Comparison of ENCODE assay signal across 8 cellular contexts in the genomic region with DNA sequence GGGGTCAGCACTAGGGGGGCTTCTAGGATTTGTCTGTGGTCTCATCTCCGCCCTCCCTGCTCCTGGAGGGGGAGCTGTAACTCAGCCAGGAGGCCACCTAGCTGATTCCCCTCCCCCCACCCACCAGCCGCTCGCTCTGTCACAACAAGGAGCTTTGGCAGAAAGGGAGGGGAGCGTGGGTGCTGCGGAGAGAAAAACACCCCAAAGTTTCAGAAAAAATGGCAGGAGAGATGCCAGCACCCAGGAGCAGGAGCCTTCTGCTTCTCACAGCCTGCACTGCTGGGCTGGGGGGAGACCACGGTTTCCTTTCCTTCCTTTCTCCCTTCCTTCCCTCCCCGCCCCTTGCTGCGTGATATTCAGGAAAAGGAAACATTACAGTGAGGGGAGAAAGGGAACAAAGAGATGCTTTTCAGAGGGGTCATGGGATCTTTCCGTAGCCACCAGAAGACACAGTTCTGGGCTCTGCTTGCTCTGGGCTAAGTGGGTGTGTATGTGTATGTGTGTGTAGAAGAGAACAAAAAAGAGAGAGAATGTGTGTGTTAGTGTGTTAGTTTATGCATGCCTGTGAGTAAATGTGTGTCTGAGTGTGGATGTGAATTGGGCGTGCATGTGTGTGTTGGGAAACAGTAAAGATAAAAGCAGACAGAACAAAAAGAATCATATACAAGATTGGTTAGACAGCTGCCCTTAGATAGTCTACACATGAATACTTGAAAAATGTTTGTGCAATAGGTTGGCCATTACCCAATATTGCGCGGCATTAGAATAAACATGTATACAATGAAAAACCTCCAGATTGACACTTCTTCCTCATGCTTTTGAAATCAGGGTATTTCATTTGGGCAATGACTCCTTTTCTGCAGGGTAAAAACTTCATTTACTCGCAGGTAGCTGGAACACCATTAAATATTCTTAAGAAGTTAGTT. TPM values are rescaled to one million over a fixed set of nuclear protein-coding genes. Genes with fewer than 3 reads are reported as not detected.
DNase-seq lines count a peak whose midpoint lies in the region; ATAC-seq and TF ChIP-seq lines count a peak whose summit lies in the region.

No MANE protein-coding gene starts in this region.

- no peak overlapping the region for H2BK15ac ChIP-seq in H9 (ENCODE audit: low read depth, low read length)

- H2BK120ac ChIP-seq in H9 (ENCODE audit: low read depth, low read length, poor library complexity, severe bottlenecking) = no peak overlapping the region

- DNase-seq in H9 = peak; percentile 74
- DNase-seq in activated naive CD8-positive, alpha-beta T cell treated with anti-CD3 and anti-CD28 coated beads for 36 hours = peak; percentile 4
- DNase-seq in left cardiac atrium = no peak
- DNase-seq in retina = peak; percentile 90
- no peak for DNase-seq in NCI-H774 (lab: John Stamatoyannopoulos, UW)
- no peak for DNase-seq in GF-D8 (lab: John Stamatoyannopoulos, UW)
- no peak for DNase-seq in NCI-H187 (lab: John Stamatoyannopoulos, UW)

- H3K18ac ChIP-seq in H9 (ENCODE audit: insufficient read length, low read depth, low read length) = no peak overlapping the region

- no peak overlapping the region for H2AK5ac ChIP-seq in H9 (ENCODE audit: insufficient read length, low read length)

- no peak overlapping the region for H2BK20ac ChIP-seq in H9 (ENCODE audit: low read depth, low read length, poor library complexity, severe bottlenecking)

- H4K20me1 ChIP-seq in H9 (ENCODE audit: control insufficient read depth, insufficient read depth, insufficient read length) = no peaks in the 10 kb centered on the region

- H3K27ac Mint-ChIP-seq in H9 = peak overlapping the region in 2 of 3 experiments; percentile 32 to 61; a peak in 5 of 7 replicates
- no peak overlapping the region for H3K27ac Mint-ChIP-seq in activated naive CD8-positive, alpha-beta T cell treated with anti-CD3 and anti-CD28 coated beads for 36 hours

- no peak overlapping the region for H4K8ac ChIP-seq in H9 (replicated peaks; ENCODE audit: insufficient read length, low read depth, low read length)

- no peak overlapping the region for H3K4ac ChIP-seq in H9 (ENCODE audit: low read depth, low read length)

- no peak overlapping the region for H4K91ac ChIP-seq in H9 (ENCODE audit: insufficient read length, low read depth, low read length)

- no CpG with 5 or more reads among the region's 13 CpGs for WGBS in H9 (ENCODE audit: extremely low coverage, insufficient read length, low lambda C conversion rate)

- no peaks in the 10 kb centered on the region for H3K79me2 ChIP-seq in H9 (ENCODE audit: insufficient read depth, low read length)

- no peak overlapping the region for H3K23ac ChIP-seq in H9 (ENCODE audit: insufficient read length, low read depth, low read length)

- no peaks in the 10 kb centered on the region for H3K9me3 Mint-ChIP-seq in H9
- H3K9me3 Mint-ChIP-seq in activated naive CD8-positive, alpha-beta T cell treated with anti-CD3 and anti-CD28 coated beads for 36 hours = no peaks in the 10 kb centered on the region

- H3K4me1 ChIP-seq in H9 (ENCODE audit: insufficient read depth, low read length) = peaks cover 2% of the 10 kb centered on the region; the same call in 1 of the 2 replicates

- ATAC-seq in left cardiac atrium (peak; percentile 27 to 35), HG03342 (IDR thresholded peaks at IDR 0.05; ENCODE audit: unreplicated experiment) (no peak)

- no peaks in the 10 kb centered on the region for H3K79me1 ChIP-seq in H9 (ENCODE audit: insufficient read depth, low read depth, low read length, poor library complexity, severe bottlenecking)

- H3K4me2 ChIP-seq in H9 (ENCODE audit: insufficient read depth, insufficient read length, low read length) = peak overlapping the region; percentile 83

- no peak overlapping the region for H3T11ph ChIP-seq in H9 (ENCODE audit: low read length)

- H3K9ac ChIP-seq in H9 (ENCODE audit: extremely low read depth, insufficient read length, low read length) = peak overlapping the region; percentile 33

- H3K36me3 Mint-ChIP-seq in H9 (ENCODE audit: insufficient read depth in 1 of 3, low read depth in 3 of 3) = no peaks in the 10 kb centered on the region
- no peaks in the 10 kb centered on the region for H3K36me3 Mint-ChIP-seq in activated naive CD8-positive, alpha-beta T cell treated with anti-CD3 and anti-CD28 coated beads for 36 hours

- H4K5ac ChIP-seq in H9 (ENCODE audit: insufficient read length, low read depth, low read length) = no peak overlapping the region

- no peaks in the 10 kb centered on the region for H3K27me3 Mint-ChIP-seq in H9 (ENCODE audit: low read depth)
- H3K27me3 Mint-ChIP-seq in activated naive CD8-positive, alpha-beta T cell treated with anti-CD3 and anti-CD28 coated beads for 36 hours = peaks cover 75% of the 10 kb centered on the region

- no peaks in the 10 kb centered on the region for H3K9me3 ChIP-seq in H9 (ENCODE audit: control insufficient read depth, low read depth, low read length)

- no peak overlapping the region for H2BK5ac ChIP-seq in H9 (ENCODE audit: insufficient read length, low read length)

- H2AFZ ChIP-seq in H9 (ENCODE audit: low read length) = peak overlapping the region; percentile 79

- no peak overlapping the region for H3K27ac ChIP-seq in H9 (ENCODE audit: insufficient read length, low read depth, low read length)

- H3K27me3 ChIP-seq in H9 (ENCODE audit: insufficient read depth, low read length) = no peaks in the 10 kb centered on the region

- peak; percentile 45; the same call in 2 of the 3 replicates for TF ChIP-seq CTCF in H9 (conservative IDR thresholded peaks at IDR 0.05)

- H3K14ac ChIP-seq in H9 (ENCODE audit: insufficient read depth, low read length) = peak overlapping the region; percentile 7; the same call in 1 of the 2 replicates

- H3K4me3 Mint-ChIP-seq in H9 = peak overlapping the region; percentile 58 to 59
- no peak overlapping the region for H3K4me3 Mint-ChIP-seq in activated naive CD8-positive, alpha-beta T cell treated with anti-CD3 and anti-CD28 coated beads for 36 hours

- H2BK12ac ChIP-seq in H9 (ENCODE audit: insufficient read length, low read depth, low read length) = no peak overlapping the region

- peaks cover 20 to 22% of the 10 kb centered on the region in 2 experiments for H3K4me1 Mint-ChIP-seq in H9
- peaks cover 4% of the 10 kb centered on the region for H3K4me1 Mint-ChIP-seq in activated naive CD8-positive, alpha-beta T cell treated with anti-CD3 and anti-CD28 coated beads for 36 hours

- H3K23me2 ChIP-seq in H9 (ENCODE audit: insufficient read length, low read depth, low read length, poor library complexity, severe bottlenecking) = peaks cover 12% of the 10 kb centered on the region

- H3K56ac ChIP-seq in H9 (ENCODE audit: insufficient read length, low read depth, low read length) = no peak overlapping the region

- intact Hi-C loops in left cardiac atrium (cut with DNase I) = no loop called here

RNA-seq across cellular contexts. Expression of gene HSPA9, which starts 36.4 kb away (rescaled TPM):
- 397 and 399 TPM in 2 replicates for total RNA-seq in H9 (2021)
- total RNA-seq in activated naive CD8-positive, alpha-beta T cell treated with anti-CD3 and anti-CD28 coated beads for 36 hours = 100 to 1,000 TPM; 578 to 584 TPM
- total RNA-seq in left cardiac atrium = 100 to 1,000 TPM; 208 to 261 TPM

Comparison
In these comparisons a context has a peak if more than half of its experiments do, and no peak if none do; other contexts are left out.
1. DNase-seq: peak in H9 (single experiment), activated naive CD8-positive, alpha-beta T cell treated with anti-CD3 and anti-CD28 coated beads for 36 hours (single experiment) and retina (single experiment); none in left cardiac atrium (single experiment), NCI-H774 (single experiment), GF-D8 (single experiment) and NCI-H187 (0 of 2).